Comparison of ENCODE assay signal across 13 cellular contexts in genomic region chr22:39525658-39525975, GRCh38. TPM values are rescaled to one million over a fixed set of nuclear protein-coding genes. Genes with fewer than 3 reads are reported as not detected.
DNase-seq lines count a peak whose midpoint lies in the region; TF ChIP-seq lines count a peak whose summit lies in the region.
"Had no signal": no experiment of that assay in that cellular context is flagged by ENCODE, and none has a peak within 500 bp of the region (broad histone marks: within the 10 kb centered on the region; RNA-seq: fewer than 3 reads in every experiment).

No MANE protein-coding gene starts in this region.

- TF ChIP-seq EP300 in esophagus muscularis mucosa (IDR thresholded peaks at IDR 0.05): no peak

- 69% methylated on average over 4 of the region's 4 CpGs for WGBS in esophagus muscularis mucosa
- WGBS in spleen, 5 donors: 61 to 86% (median 69%) methylated on average over 4 of the region's 4 CpGs

- H3K27ac Mint-ChIP-seq in activated CD4-positive, alpha-beta T cell treated with anti-CD3 and anti-CD28 coated beads, Interleukin-2, amount 10 ng/mL, durations not matched to agents 7 days and 5 days: peak overlapping the region; percentile 80

- H3K27me3 ChIP-seq in Peyer's patch: no peaks in the 10 kb centered on the region
- H3K27me3 ChIP-seq in esophagus muscularis mucosa: no peaks in the 10 kb centered on the region
- H3K27me3 ChIP-seq in spleen (replicated peaks in 1 of 7): no peaks in the 10 kb centered on the region

- intact Hi-C loops in esophagus muscularis mucosa (cut with DNase I): loop anchor here (10.0 kb wide), 3 partner anchors 91 to 351 kb away; partner anchors contain the start of gene SYNGR1
- intact Hi-C loops in spleen (cut with DNase I; ENCODE audit: low total_unique reads): loop anchor here (5.0 kb wide), 1 partner anchor 33 kb away; no protein-coding TSS in a partner anchor
- intact Hi-C loops in posterior vena cava (cut with DNase I): no loop called here

- H3K4me3 ChIP-seq in Peyer's patch (no peak overlapping the region), esophagus muscularis mucosa (no peak overlapping the region), spleen (no peak overlapping the region)

- POLR2A ChIA-PET in activated CD4-positive, alpha-beta T cell treated with anti-CD3 and anti-CD28 coated beads, Interleukin-2, amount 10 ng/mL, durations not matched to agents 7 days and 5 days (lab: Charles Lee): no interaction called here

- H3K36me3 Mint-ChIP-seq in activated CD4-positive, alpha-beta T cell treated with anti-CD3 and anti-CD28 coated beads, Interleukin-2, amount 10 ng/mL, durations not matched to agents 7 days and 5 days (ENCODE audit: low read depth): peaks cover 77% of the 10 kb centered on the region

- TF ChIP-seq POLR2A in Peyer's patch (IDR thresholded peaks at IDR 0.05) (no peak), esophagus muscularis mucosa (IDR thresholded peaks at IDR 0.05; ENCODE audit: low read depth) (no peak), spleen (IDR thresholded peaks at IDR 0.05) (no peak)

- H3K27me3 Mint-ChIP-seq in activated CD4-positive, alpha-beta T cell treated with anti-CD3 and anti-CD28 coated beads, Interleukin-2, amount 10 ng/mL, durations not matched to agents 7 days and 5 days: no peaks in the 10 kb centered on the region

- DNase-seq in activated CD4-positive, alpha-beta T cell treated with anti-CD3 and anti-CD28 coated beads, Interleukin-2, amount 10 ng/mL, durations not matched to agents 7 days and 5 days: no peak
- DNase-seq in activated CD4-positive, alpha-beta T cell treated with anti-CD3 and anti-CD28 coated beads, Interleukin-2, amount 50 U/mL, for 4 hours: no peak
- DNase-seq in Peyer's patch (no peak), esophagus muscularis mucosa (ENCODE audit: extremely low spot score) (no peak), spleen (no peak), 8988T (no peak), Kasumi-1 (lab: John Stamatoyannopoulos, UW) (no peak), posterior vena cava (ENCODE audit: low spot score) (no peak)
- DNase-seq: activated effector memory CD4-positive, alpha-beta T cell treated with anti-CD3 and anti-CD28 coated beads, Interleukin-2, amount 50 U/mL, for 16 hours; KBM-7; NCI-H526 treated with DMSO at 0.1 percent for 48 hours; occipital lobe; stimulated activated CD4-positive, alpha-beta T cell treated with anti-CD3 and anti-CD28 coated beads, Interleukin-4, amount 100 ng/mL, for 1 hour had no signal

- H3K9me3 ChIP-seq in Peyer's patch (no peaks in the 10 kb centered on the region), esophagus muscularis mucosa (no peaks in the 10 kb centered on the region), spleen (no peaks in the 10 kb centered on the region)

- H3K4me1 Mint-ChIP-seq in activated CD4-positive, alpha-beta T cell treated with anti-CD3 and anti-CD28 coated beads, Interleukin-2, amount 10 ng/mL, durations not matched to agents 7 days and 5 days: peaks cover 85% of the 10 kb centered on the region

- peaks cover 23 to 73% (median 52%) of the 10 kb centered on the region in 4 donors for H3K4me1 ChIP-seq in Peyer's patch
- peaks cover 72 to 93% (median 91%) of the 10 kb centered on the region in 4 donors for H3K4me1 ChIP-seq in esophagus muscularis mucosa
- H3K4me1 ChIP-seq in spleen: peaks cover 77 to 98% (median 97%) of the 10 kb centered on the region in 6 donors

- H3K4me3 Mint-ChIP-seq in activated CD4-positive, alpha-beta T cell treated with anti-CD3 and anti-CD28 coated beads, Interleukin-2, amount 10 ng/mL, durations not matched to agents 7 days and 5 days: peak overlapping the region; percentile 22

- H3K36me3 ChIP-seq in Peyer's patch (peaks cover 0 to 49% (median 0%) of the 10 kb centered on the region in 3 donors), esophagus muscularis mucosa (peaks cover 22 to 79% (median 66%) of the 10 kb centered on the region in 4 donors), spleen (peaks cover 3 to 92% (median 58%) of the 10 kb centered on the region in 6 donors)

- no peaks in the 10 kb centered on the region for H3K9me3 Mint-ChIP-seq in activated CD4-positive, alpha-beta T cell treated with anti-CD3 and anti-CD28 coated beads, Interleukin-2, amount 10 ng/mL, durations not matched to agents 7 days and 5 days

- CTCF ChIA-PET in activated CD4-positive, alpha-beta T cell treated with anti-CD3 and anti-CD28 coated beads, Interleukin-2, amount 10 ng/mL, durations not matched to agents 7 days and 5 days (lab: Charles Lee): interaction anchor here (0.6 to 11.4 kb wide), 4 partner anchors 30 to 529 kb away, joined by 3 to 216 read pairs (median 6); partner anchors contain the start of genes MIEF1 and TAB1

- H3K27ac ChIP-seq in Peyer's patch (peak overlapping the region in 3 of 4 donors; percentile 6 to 41 (median 31)), esophagus muscularis mucosa (replicated peaks in 1 of 4) (peak overlapping the region; percentile 62 to 99 (median 99)), spleen (peak overlapping the region in 7 of 8 donors; percentile 43 to 99 (median 75))

- no peak for TF ChIP-seq CTCF in Peyer's patch (IDR thresholded peaks at IDR 0.05)
- TF ChIP-seq CTCF in esophagus muscularis mucosa (IDR thresholded peaks at IDR 0.05): no peak
- no peak for TF ChIP-seq CTCF in spleen (IDR thresholded peaks at IDR 0.05 in 8 of 11, conservative IDR thresholded peaks at IDR 0.05 in 3 of 11)

RNA-seq across cellular contexts. Expression of gene ATF4, which starts 5.3 kb away (rescaled TPM):
- 100 to 1,000 TPM; 372 to 437 TPM for total RNA-seq in activated CD4-positive, alpha-beta T cell treated with anti-CD3 and anti-CD28 coated beads, Interleukin-2, amount 10 ng/mL, durations not matched to agents 7 days and 5 days
- total RNA-seq in Peyer's patch (100 to 1,000 TPM; 222 to 550 (median 280) TPM), esophagus muscularis mucosa (100 to 1,000 TPM; 516 to 895 (median 721) TPM), spleen (100 to 1,000 TPM; 190 to 286 (median 256) TPM), posterior vena cava (100 to 1,000 TPM; 414 to 565 TPM)
- polyA plus RNA-seq in spleen: 100 to 1,000 TPM; 341 to 414 (median 357) TPM

RNA-seq across cellular contexts. Expression of gene RPS19BP1, which starts 6.9 kb away (rescaled TPM):
- total RNA-seq in activated CD4-positive, alpha-beta T cell treated with anti-CD3 and anti-CD28 coated beads, Interleukin-2, amount 10 ng/mL, durations not matched to agents 7 days and 5 days: 10 to 100 TPM; 51.8 to 69.3 TPM
- total RNA-seq in Peyer's patch: 100 to 1,000 TPM in 1 of 4 donors, 10 to 100 TPM in 3; 59.4 to 132 (median 93.7) TPM
- total RNA-seq in esophagus muscularis mucosa: 100 to 1,000 TPM; 158 to 202 (median 177) TPM
- total RNA-seq in spleen: 100 to 1,000 TPM in 2 of 7 donors, 10 to 100 TPM in 5; 55.8 to 147 (median 57.3) TPM
- polyA plus RNA-seq in spleen: 100 to 1,000 TPM; 154 to 210 (median 181) TPM
- 10 to 100 TPM; 49.9 to 54.4 TPM for total RNA-seq in posterior vena cava

RNA-seq across cellular contexts. Expression of gene MIEF1, which starts 23.5 kb away (rescaled TPM):
- 10 to 100 TPM; 34.8 to 40.0 TPM for total RNA-seq in activated CD4-positive, alpha-beta T cell treated with anti-CD3 and anti-CD28 coated beads, Interleukin-2, amount 10 ng/mL, durations not matched to agents 7 days and 5 days
- total RNA-seq in Peyer's patch: 10 to 100 TPM; 16.5 to 51.0 (median 41.3) TPM
- total RNA-seq in esophagus muscularis mucosa: 10 to 100 TPM; 19.7 to 21.7 (median 20.9) TPM
- 10 to 100 TPM; 24.4 to 31.4 (median 27.5) TPM for total RNA-seq in spleen
- polyA plus RNA-seq in spleen: 10 to 100 TPM in 1 of 3 donors, 1 to 10 TPM in 2; 5.8 to 11.2 (median 6.7) TPM
- 10 to 100 TPM; 16.5 to 16.8 TPM for total RNA-seq in posterior vena cava

RNA-seq across cellular contexts. Expression of gene CACNA1I, which starts 44.9 kb away (rescaled TPM):
- 1 to 10 TPM; 8.4 to 9.3 TPM for total RNA-seq in activated CD4-positive, alpha-beta T cell treated with anti-CD3 and anti-CD28 coated beads, Interleukin-2, amount 10 ng/mL, durations not matched to agents 7 days and 5 days
- 1 to 10 TPM in 3 of 4 donors, under 1 TPM in 1; 0.95 to 6.6 (median 1.6) TPM for total RNA-seq in Peyer's patch
- under 1 TPM in 3 of 4 donors, not detected in 1; under 0.01 to 0.39 (median 0.33) TPM for total RNA-seq in esophagus muscularis mucosa
- total RNA-seq in spleen: 1 to 10 TPM in 5 of 7 donors, under 1 TPM in 2; 0.66 to 4.1 (median 1.4) TPM
- polyA plus RNA-seq in spleen: under 1 TPM; 0.24 to 0.83 (median 0.43) TPM
- total RNA-seq in posterior vena cava: under 1 TPM; 0.05 to 0.09 TPM

Comparison
In these comparisons a context has a peak if more than half of its experiments do, and no peak if none do; other contexts are left out.
1. H3K27ac ChIP-seq: peak in every context shown above with its lines; median percentile 99 in esophagus muscularis mucosa; 75 in spleen; 31 in Peyer's patch.
2. intact Hi-C loops: an anchor here in esophagus muscularis mucosa (10.0 kb wide) and spleen (5.0 kb wide); none called in posterior vena cava.